ENCODE assay signal across 15 cellular contexts in the genomic region with DNA sequence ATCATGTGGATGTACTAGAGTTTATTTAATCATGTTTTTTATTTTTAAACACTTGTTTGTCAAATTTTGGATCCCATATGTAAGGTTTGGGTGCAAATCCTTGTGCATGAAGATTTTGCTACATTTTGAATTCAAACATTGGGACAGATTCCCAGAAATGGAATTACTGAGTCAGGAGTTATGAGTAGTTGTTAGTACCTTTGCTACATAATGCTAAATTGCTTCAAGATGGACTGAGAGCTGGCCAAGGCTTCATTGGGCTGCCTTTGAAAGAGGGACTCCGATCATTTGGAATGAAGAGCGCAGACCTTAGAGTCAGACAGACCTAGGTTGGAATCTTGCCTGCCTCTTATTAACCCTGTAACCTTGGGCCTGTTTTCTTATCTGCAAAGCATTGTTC.
DNase-seq lines count a peak whose midpoint lies in the region; TF ChIP-seq lines count a peak whose summit lies in the region.
"Had no signal": no experiment of that assay in that cellular context is flagged by ENCODE, and none has a peak within 500 bp of the region (broad histone marks: within the 10 kb centered on the region; RNA-seq: fewer than 3 reads in every experiment).

No MANE protein-coding gene starts in this region.

- peak; percentile 36 for DNase-seq in AG20443 (ENCODE audit: low spot score)
- DNase-seq in adipocyte (ENCODE audit: low read depth), result peak; percentile 48
- peak; percentile 85 for DNase-seq in fibroblast of the aortic adventitia (ENCODE audit: low read depth)
- DNase-seq in stromal cell of bone marrow (ENCODE audit: low read depth), result peak; percentile 75
- DNase-seq in NCI-H446 treated with DMSO at 0.1 percent for 48 hours (lab: John Stamatoyannopoulos, UW), result no peak
- no peak for DNase-seq in trophoblast cell
- DNase-seq in GM19240 (ENCODE audit: insufficient read length, low spot score), result no peak
- DNase-seq: AML-193; Caco-2; CD8-positive, alpha-beta memory T cell; DMS53; GF-D8; HCEC 1CT; HFFc6 had no signal

- H4K12ac ChIP-seq in trophoblast cell (ENCODE audit: low read depth, low read length), result no peak overlapping the region

- no CpG with 5 or more reads among the region's 2 CpGs for WGBS in trophoblast cell (ENCODE audit: extremely low coverage, insufficient coverage, insufficient read length)

- H2BK12ac ChIP-seq in trophoblast cell (ENCODE audit: low read length), result no peak overlapping the region

- H2AFZ ChIP-seq in trophoblast cell (ENCODE audit: insufficient read depth, low read length, poor library complexity), result no peak overlapping the region

- no peak overlapping the region for H2AK5ac ChIP-seq in trophoblast cell (ENCODE audit: low read length)

- no peak overlapping the region for H3K27ac ChIP-seq in trophoblast cell (ENCODE audit: low read depth, low read length)
- H3K27ac ChIP-seq: BLaER1 had no signal

- H3K4me1 ChIP-seq in adipocyte (ENCODE audit: control insufficient read depth, insufficient read depth, low read length), result peaks cover 18% of the 10 kb centered on the region
- H3K4me1 ChIP-seq in trophoblast cell (ENCODE audit: control insufficient read depth in 1 of 2, insufficient read depth in 2 of 2, low read length in 2 of 2), result no peaks in the 10 kb centered on the region
- H3K4me1 ChIP-seq: Caco-2 had no signal

- no peak overlapping the region for H3K14ac ChIP-seq in trophoblast cell (ENCODE audit: low read length)

- H3K4ac ChIP-seq in trophoblast cell (ENCODE audit: low read depth, low read length), result no peak overlapping the region

- H3K27me3 ChIP-seq in adipocyte (replicated peaks; ENCODE audit: control insufficient read depth, insufficient read depth, low read length) (no peaks in the 10 kb centered on the region), trophoblast cell (ENCODE audit: insufficient read depth, low read length) (no peaks in the 10 kb centered on the region)
- H3K27me3 ChIP-seq: BLaER1 had no signal

- no peaks in the 10 kb centered on the region for H3K79me1 ChIP-seq in trophoblast cell (ENCODE audit: low read length)

- no peak overlapping the region for H3K18ac ChIP-seq in trophoblast cell (ENCODE audit: low read length)

- no peaks in the 10 kb centered on the region for H3K79me2 ChIP-seq in trophoblast cell (ENCODE audit: control insufficient read depth, insufficient read depth, low read length, poor library complexity)

- H3K9me3 ChIP-seq in adipocyte (ENCODE audit: control insufficient read depth, low read length) (peaks cover 4% of the 10 kb centered on the region), trophoblast cell (ENCODE audit: insufficient read depth, low read depth, low read length) (peaks cover 5% of the 10 kb centered on the region)
- H3K9me3 ChIP-seq: Caco-2 had no signal

- H3K4me3 ChIP-seq in adipocyte (ENCODE audit: low read length), result no peak overlapping the region
- no peak overlapping the region for H3K4me3 ChIP-seq in fibroblast of the aortic adventitia (ENCODE audit: low read depth, low read length)
- no peak overlapping the region for H3K4me3 ChIP-seq in trophoblast cell (ENCODE audit: low read depth, low read length)
- H3K4me3 ChIP-seq: BLaER1 had no signal

- TF ChIP-seq CTCF in fibroblast of the aortic adventitia (IDR thresholded peaks at IDR 0.05; ENCODE audit: insufficient read depth, low read length), result no peak

- no peak overlapping the region for H3K23ac ChIP-seq in trophoblast cell (ENCODE audit: low read length)

- no peak overlapping the region for H2BK120ac ChIP-seq in trophoblast cell (ENCODE audit: insufficient read depth, low read length, poor library complexity)

- no peak overlapping the region for H4K91ac ChIP-seq in trophoblast cell (ENCODE audit: low read depth, low read length)

- H2BK5ac ChIP-seq in trophoblast cell (ENCODE audit: low read depth, low read length, poor library complexity), result no peak overlapping the region

- H3K4me2 ChIP-seq in trophoblast cell (ENCODE audit: low read length), result no peak overlapping the region
- H3K4me2 ChIP-seq: BLaER1 had no signal

- H3K9ac ChIP-seq in adipocyte (ENCODE audit: low read length) (no peak overlapping the region), trophoblast cell (ENCODE audit: low read length) (no peak overlapping the region)
- H3K9ac ChIP-seq: BLaER1 had no signal

- H3K36me3 ChIP-seq in adipocyte (ENCODE audit: control insufficient read depth, insufficient read depth, low read length, severe bottlenecking) (no peaks in the 10 kb centered on the region), trophoblast cell (ENCODE audit: control insufficient read depth in 1 of 2, insufficient read depth in 2 of 2, low read length in 2 of 2) (no peaks in the 10 kb centered on the region)
- H3K36me3 ChIP-seq: BLaER1 had no signal

- no peak overlapping the region for H4K8ac ChIP-seq in trophoblast cell (ENCODE audit: low read depth, low read length)

Comparison
In these comparisons a context has a peak if more than half of its experiments do, and no peak if none do; other contexts are left out.
1. DNase-seq: peak in AG20443 (single experiment), adipocyte (single experiment), fibroblast of the aortic adventitia (single experiment) and stromal cell of bone marrow (single experiment); none in NCI-H446 treated with DMSO at 0.1 percent for 48 hours (single experiment), trophoblast cell (0 of 2) and GM19240 (single experiment).